In genomic region chr2:210360412-210360811, GRCh38 we compare ENCODE assay signal across 25 cellular contexts.
"Had no signal": no experiment of that assay in that cellular context is flagged by ENCODE, and none has a peak within 500 bp of the region (broad histone marks: within the 10 kb centered on the region; RNA-seq: fewer than 3 reads in every experiment).

No MANE protein-coding gene starts in this region.

- H3K9ac ChIP-seq: KMS-11 had no signal

- H3K4me1 ChIP-seq: SJCRH30 had no signal

- ATAC-seq: HepG2, K562, Panc1, PC-3, Right ventricle myocardium inferior, SK-N-SH treated with all-trans-retinoic acid at 6 μM for 48 hours had no signal

- H3K27ac ChIP-seq: KMS-11, SJCRH30 had no signal

- H3K36me3 ChIP-seq: SJCRH30 had no signal

- H3K4me3 ChIP-seq: K562, SJCRH30 had no signal

- DNase-seq: IMR-90; Kasumi-1; MM.1S; NCI-H1092 treated with DMSO at 0.1 percent for 48 hours; NCI-H1436; NCI-H187; NCI-H2029; NCI-H2081 treated with DMSO at 0.1 percent for 48 hours; NCI-H2171; NCI-H226; NCI-H446; NCI-H510A; NCI-H524 treated with DMSO at 0.1 percent for 48 hours; NCI-H69; NCI-H774; NK-92 treated with Interleukin-12 subunit alpha and Interleukin-12 subunit beta, amount 100 ng/mL, for 24 hours; PC-3; SHP77 treated with DMSO at 0.1 percent for 48 hours; SJCRH30 had no signal

- H3K27me3 ChIP-seq: SJCRH30 had no signal

- H3K4me2 ChIP-seq: KMS-11 had no signal

- H3K9me3 ChIP-seq: SJCRH30 had no signal
